13 cellular contexts compared by ENCODE assay signal in genomic region chr1:1229770-1230169, GRCh38. TPM values are rescaled to one million over a fixed set of nuclear protein-coding genes. Genes with fewer than 3 reads are reported as not detected.
A peak's percentile ranks its signal among the peaks of the same experiment; 100 is the strongest.
DNase-seq lines count a peak whose midpoint lies in the region; ATAC-seq, FAIRE-seq and TF ChIP-seq lines count a peak whose summit lies in the region.
"Had no signal": no experiment of that assay in that cellular context is flagged by ENCODE, and none has a peak within 500 bp of the region (broad histone marks: within the 10 kb centered on the region; RNA-seq: fewer than 3 reads in every experiment).

No MANE protein-coding gene starts in this region.

- ATAC-seq in HG03097 (IDR thresholded peaks at IDR 0.05; ENCODE audit: low FRiP score, unreplicated experiment), result no peak
- no peak for ATAC-seq in GM18858 (IDR thresholded peaks at IDR 0.05; ENCODE audit: unreplicated experiment)

- peaks cover 39% of the 10 kb centered on the region for H3K4me1 ChIP-seq in CD4-positive, alpha-beta memory T cell (ENCODE audit: insufficient read depth, low read length)
- H3K4me1 ChIP-seq in astrocyte (ENCODE audit: insufficient read depth, low read length), result peaks cover 14% of the 10 kb centered on the region

- peaks cover 93% of the 10 kb centered on the region for H3K79me2 ChIP-seq in astrocyte (ENCODE audit: insufficient read depth, low read length)

- H3K27me3 Mint-ChIP-seq in CD4-positive, alpha-beta memory T cell, result no peaks in the 10 kb centered on the region
- H3K27me3 Mint-ChIP-seq in astrocyte (ENCODE audit: low read depth, unreplicated experiment) (no peaks in the 10 kb centered on the region), neural crest cell (ENCODE audit: low read depth) (no peaks in the 10 kb centered on the region)

- H3K36me3 ChIP-seq in CD4-positive, alpha-beta memory T cell (ENCODE audit: insufficient read depth, low read length), result peaks cover 34% of the 10 kb centered on the region
- no peaks in the 10 kb centered on the region for H3K36me3 ChIP-seq in astrocyte (ENCODE audit: insufficient read depth, low read length)

- H3K4me3 Mint-ChIP-seq in CD4-positive, alpha-beta memory T cell, result peak overlapping the region; percentile 4 to 71 (median 56)
- H3K4me3 Mint-ChIP-seq in astrocyte (ENCODE audit: unreplicated experiment), result peak overlapping the region; percentile 68
- H3K4me3 Mint-ChIP-seq in neural crest cell, result peak overlapping the region; percentile 65

- no peak for DNase-seq in CD4-positive, alpha-beta memory T cell
- DNase-seq in HTR-8/SVneo (ENCODE audit: insufficient read length, low spot score) (no peak), astrocyte (ENCODE audit: low read depth) (no peak), neural crest cell (ENCODE audit: low read depth, low spot score) (no peak), NCI-H1105 (lab: John Stamatoyannopoulos, UW) (no peak)
- no peak for DNase-seq in stimulated activated CD4-positive, alpha-beta T cell treated with anti-CD3 and anti-CD28 coated beads, Interleukin-15, amount 100 ng/mL, for 24 hours
- DNase-seq: amniotic stem cell; NCI-H2107; Peyer's patch; stimulated activated CD4-positive, alpha-beta T cell treated with anti-CD3 and anti-CD28 coated beads, Interleukin-2, amount 100 ng/mL, for 48 hours; thyroid gland had no signal

- H3K27ac Mint-ChIP-seq in CD4-positive, alpha-beta memory T cell, result peak overlapping the region in 6 of 7 donors; percentile 27 to 84 (median 68)
- peak overlapping the region; percentile 50 for H3K27ac Mint-ChIP-seq in astrocyte (ENCODE audit: unreplicated experiment)
- H3K27ac Mint-ChIP-seq in neural crest cell (ENCODE audit: unreplicated experiment), result no peak overlapping the region

- intact Hi-C loops in CD4-positive, alpha-beta memory T cell (cut with micrococcal nuclease), result loop anchor here (2.0 to 5.0 kb wide), 3 partner anchors 15 to 113 kb away; partner anchors contain the start of genes C1orf159 and TNFRSF4

- peaks cover 0 to 4% (median 0%) of the 10 kb centered on the region in 8 donors for H3K9me3 Mint-ChIP-seq in CD4-positive, alpha-beta memory T cell
- H3K9me3 Mint-ChIP-seq in astrocyte (ENCODE audit: unreplicated experiment) (peaks cover 2% of the 10 kb centered on the region), neural crest cell (peaks cover 2% of the 10 kb centered on the region)

- CTCF ChIA-PET in CD4-positive, alpha-beta memory T cell (lab: Charles Lee; ENCODE audit: partially characterized antibody), result interaction anchor here (1.5 kb wide), 1 partner anchor 71 kb away, joined by 3 read pairs; no protein-coding TSS in a partner anchor

- peak overlapping the region; percentile 96 for H3K4me2 ChIP-seq in astrocyte (ENCODE audit: low read length)

- no peak for TF ChIP-seq CTCF in astrocyte (IDR thresholded peaks at IDR 0.05; ENCODE audit: insufficient read depth, low read depth, low read length)
- no peak for TF ChIP-seq CTCF in neural crest cell (conservative IDR thresholded peaks at IDR 0.05)

- H2AFZ ChIP-seq in astrocyte (ENCODE audit: low read depth, low read length), result no peak overlapping the region

- H3K4me1 Mint-ChIP-seq in CD4-positive, alpha-beta memory T cell, result peaks cover 15 to 51% (median 36%) of the 10 kb centered on the region in 4 donors
- H3K4me1 Mint-ChIP-seq in astrocyte (ENCODE audit: low read depth, unreplicated experiment) (peaks cover 13% of the 10 kb centered on the region), neural crest cell (peaks cover 30% of the 10 kb centered on the region)

- H3K36me3 Mint-ChIP-seq in CD4-positive, alpha-beta memory T cell, result peaks cover 14 to 35% of the 10 kb centered on the region in 2 donors
- peaks cover 13% of the 10 kb centered on the region for H3K36me3 Mint-ChIP-seq in astrocyte (ENCODE audit: low read depth, unreplicated experiment)
- H3K36me3 Mint-ChIP-seq in neural crest cell (ENCODE audit: low read depth), result peaks cover 16% of the 10 kb centered on the region

- H3K9ac ChIP-seq in astrocyte (ENCODE audit: low read length), result no peak overlapping the region

- peak overlapping the region; percentile 96 for H3K27ac ChIP-seq in CD4-positive, alpha-beta memory T cell (ENCODE audit: low read depth, low read length)
- no peak overlapping the region for H3K27ac ChIP-seq in astrocyte (ENCODE audit: low read depth, low read length)
- H3K27ac ChIP-seq: thyroid gland had no signal

- no peaks in the 10 kb centered on the region for H3K27me3 ChIP-seq in CD4-positive, alpha-beta memory T cell (ENCODE audit: insufficient read depth, low read length)
- no peaks in the 10 kb centered on the region for H3K27me3 ChIP-seq in astrocyte (ENCODE audit: insufficient read depth, low read length)
- H3K27me3 ChIP-seq: Peyer's patch, thyroid gland had no signal

- peaks cover 66% of the 10 kb centered on the region for H4K20me1 ChIP-seq in astrocyte (ENCODE audit: insufficient read depth, low read length)

- POLR2A ChIA-PET in CD4-positive, alpha-beta memory T cell (lab: Charles Lee; ENCODE audit: partially characterized antibody), result interaction anchor here (1.7 kb wide), 1 partner anchor 15 kb away, joined by 17 read pairs; the partner anchor contains the start of gene TNFRSF4

- H3K4me3 ChIP-seq in CD4-positive, alpha-beta memory T cell (ENCODE audit: low read length in 2 of 2), result no peak overlapping the region
- no peak overlapping the region for H3K4me3 ChIP-seq in astrocyte (ENCODE audit: insufficient read depth, low read depth, low read length)

- no peaks in the 10 kb centered on the region for H3K9me3 ChIP-seq in CD4-positive, alpha-beta memory T cell (ENCODE audit: control insufficient read depth in 1 of 2, low read length in 2 of 2)
- H3K9me3 ChIP-seq in astrocyte (ENCODE audit: insufficient read depth, low read depth, low read length), result peaks cover 9% of the 10 kb centered on the region
- H3K9me3 ChIP-seq: Peyer's patch, thyroid gland had no signal

- FAIRE-seq in HTR-8/SVneo (lab: Jason Lieb, UNC) (peak; percentile 40), astrocyte (lab: Jason Lieb, UNC) (no peak)

RNA-seq across cellular contexts. Expression of gene SDF4, which starts 2.0 kb away (rescaled TPM):
- total RNA-seq in CD4-positive, alpha-beta memory T cell, result 100 to 1,000 TPM; 125 to 138 TPM
- 100 to 1,000 TPM in 1 of 2 donors, 10 to 100 TPM in 1; 97.4 to 106 TPM for polyA plus RNA-seq in CD4-positive, alpha-beta memory T cell
- total RNA-seq in astrocyte, result 175 and 180 TPM in 2 replicates
- total RNA-seq in neural crest cell, result 76.1 and 93.8 TPM in 2 replicates

RNA-seq across cellular contexts. Expression of gene B3GALT6, which starts 2.3 kb away (rescaled TPM):
- total RNA-seq in CD4-positive, alpha-beta memory T cell, result 10 to 100 TPM; 23.0 to 23.7 TPM
- polyA plus RNA-seq in CD4-positive, alpha-beta memory T cell, result 10 to 100 TPM in 1 of 2 donors, 1 to 10 TPM in 1; 5.4 to 14.4 TPM
- total RNA-seq in astrocyte (22.4 and 27.5 TPM in 2 replicates), neural crest cell (39.8 and 41.1 TPM in 2 replicates)

RNA-seq across cellular contexts. Expression of gene TNFRSF4, which starts 15.8 kb away (rescaled TPM):
- 10 to 100 TPM; 13.5 to 15.5 TPM for total RNA-seq in CD4-positive, alpha-beta memory T cell
- polyA plus RNA-seq in CD4-positive, alpha-beta memory T cell, result 10 to 100 TPM; 63.2 to 75.1 TPM
- 0.34 and 0.41 TPM in 2 replicates for total RNA-seq in astrocyte
- 0.19 and 0.20 TPM in 2 replicates for total RNA-seq in neural crest cell

RNA-seq across cellular contexts. Expression of gene C1QTNF12, which starts 16.8 kb away (rescaled TPM):
- 1 to 10 TPM; 2.4 to 3.3 TPM for total RNA-seq in CD4-positive, alpha-beta memory T cell
- polyA plus RNA-seq in CD4-positive, alpha-beta memory T cell, result under 1 TPM in 1 of 2 donors, not detected in 1; 0.31 TPM
- total RNA-seq in astrocyte (3.9 and 4.7 TPM in 2 replicates), neural crest cell (0.66 and 0.79 TPM in 2 replicates)

RNA-seq across cellular contexts. Expression of gene TNFRSF18, which starts 23.4 kb away (rescaled TPM):
- total RNA-seq in CD4-positive, alpha-beta memory T cell, result 1 to 10 TPM; 8.0 to 8.6 TPM
- 10 to 100 TPM; 22.1 to 27.1 TPM for polyA plus RNA-seq in CD4-positive, alpha-beta memory T cell
- total RNA-seq in astrocyte, result 0.65 and 0.66 TPM in 2 replicates
- total RNA-seq in neural crest cell, result not detected in 2 replicates

Comparison
In these comparisons a context has a peak if more than half of its experiments do, and no peak if none do; other contexts are left out.
1. RNA of gene TNFRSF4, which starts 15.8 kb away (total RNA-seq): 13.5 to 15.5 TPM in CD4-positive, alpha-beta memory T cell; 0.34 to 0.41 TPM in astrocyte and 0.19 to 0.20 TPM in neural crest cell; every median in the first group is over 10 times any median in the second.
2. Peak in every context shown above with its lines, with median percentiles within 50 percentile points of each other: H3K4me3 Mint-ChIP-seq.